In genomic region chr14:36591482-36591881, GRCh38 we compare ENCODE assay signal across 16 cellular contexts. TPM values are rescaled to one million over a fixed set of nuclear protein-coding genes. Genes with fewer than 3 reads are reported as not detected.
DNase-seq lines count a peak whose midpoint lies in the region; ATAC-seq and TF ChIP-seq lines count a peak whose summit lies in the region.
"Had no signal": no experiment of that assay in that cellular context is flagged by ENCODE, and none has a peak within 500 bp of the region (broad histone marks: within the 10 kb centered on the region; RNA-seq: fewer than 3 reads in every experiment).

No MANE protein-coding gene starts in this region.

- H3K9ac ChIP-seq in PC-3 (ENCODE audit: low read length) = no peak overlapping the region

- no peak overlapping the region for H3K4me3 ChIP-seq in PC-3 (ENCODE audit: low read length)
- H3K4me3 ChIP-seq: GM12878, MG63, SJSA1 had no signal

- DNase-seq in DMS79 (lab: John Stamatoyannopoulos, UW) = peak; percentile 100
- peak; percentile 37 for DNase-seq in NCI-H128 (lab: John Stamatoyannopoulos, UW; ENCODE audit: unreplicated experiment)
- peak; percentile 51 for DNase-seq in NCI-H345 (lab: John Stamatoyannopoulos, UW)
- peak; percentile 9 for DNase-seq in PC-3
- no peak for DNase-seq in DMS 273 (lab: John Stamatoyannopoulos, UW; ENCODE audit: unreplicated experiment)
- no peak for DNase-seq in kidney glomerular epithelial cell (lab: John Stamatoyannopoulos, UW)
- no peak for DNase-seq in activated naive CD4-positive, alpha-beta T cell (lab: John Stamatoyannopoulos, UW)
- DNase-seq: MG63; NCI-H2081 treated with DMSO at 0.1 percent for 48 hours; NK-92 treated with Interleukin-12 subunit alpha and Interleukin-12 subunit beta, amount 100 ng/mL, for 24 hours; T-helper 1 cell had no signal

- no peaks in the 10 kb centered on the region for H3K4me1 ChIP-seq in PC-3 (ENCODE audit: insufficient read depth, low read length)
- H3K4me1 ChIP-seq: SJSA1 had no signal

- CTCF ChIA-PET in PC-3 (lab: Charles Lee) = interaction anchor here (0.6 kb wide), 1 partner anchor 40 kb away, joined by 4 read pairs; no protein-coding TSS in a partner anchor

- H3K27ac ChIP-seq in PC-3 (ENCODE audit: low read length) = no peak overlapping the region
- H3K27ac ChIP-seq: C4-2B, SJSA1 had no signal

- no peak for ATAC-seq in PC-3
- ATAC-seq: GM12878, Right ventricle myocardium inferior had no signal

- no peaks in the 10 kb centered on the region for H3K9me2 ChIP-seq in PC-3 (replicated peaks; ENCODE audit: low read length)

- H2AFZ ChIP-seq in PC-3 (ENCODE audit: low read length) = no peak overlapping the region

- H3K79me2 ChIP-seq in PC-3 (ENCODE audit: low read length) = no peaks in the 10 kb centered on the region

- H3K4me2 ChIP-seq in PC-3 (ENCODE audit: low read length) = no peak overlapping the region

- H3F3A ChIP-seq in PC-3 (ENCODE audit: low read length, unreplicated experiment) = no peaks in the 10 kb centered on the region

- intact Hi-C loops in PC-3 (cut with micrococcal nuclease) = no loop called here

- no peaks in the 10 kb centered on the region for H3K9me3 ChIP-seq in PC-3 (ENCODE audit: low read length)
- H3K9me3 ChIP-seq: MG63, SJSA1 had no signal

- no peaks in the 10 kb centered on the region for H3K36me3 ChIP-seq in PC-3 (ENCODE audit: low read depth, low read length)
- H3K36me3 ChIP-seq: MG63, SJSA1 had no signal

- no peak for TF ChIP-seq CTCF in PC-3 (conservative IDR thresholded peaks at IDR 0.05; ENCODE audit: low read depth, low read length)

- POLR2A ChIA-PET in PC-3 (lab: Charles Lee; ENCODE audit: unreplicated experiment) = no interaction called here

- H4K20me1 ChIP-seq in PC-3 (ENCODE audit: low read length) = no peaks in the 10 kb centered on the region

- peaks cover 95% of the 10 kb centered on the region for H3K27me3 ChIP-seq in PC-3 (ENCODE audit: low read length)
- H3K27me3 ChIP-seq: MG63 had no signal

- no TSS peak for BruUV-seq in PC-3 (replicated peaks; lab: Mats Ljungman, UMichigan)

RNA-seq across cellular contexts. Expression of gene NKX2-8, which starts 9.1 kb away (rescaled TPM):
- total RNA-seq in PC-3 (2014; rRNA removed) = not detected in 2 replicates
- total RNA-seq: GM12878, LHCN-M2, Right ventricle myocardium inferior, SJSA1 had no signal

Comparison
In these comparisons a context has a peak if more than half of its experiments do, and no peak if none do; other contexts are left out.
1. DNase-seq: peak in DMS79 (single experiment), NCI-H128 (single experiment), NCI-H345 (single experiment) and PC-3 (single experiment); none in DMS 273 (single experiment), kidney glomerular epithelial cell (single experiment) and activated naive CD4-positive, alpha-beta T cell (0 of 4).